ENCODE assay signal across 13 cellular contexts in genomic region chr3:115651089-115651488, GRCh38. TPM values are rescaled to one million over a fixed set of nuclear protein-coding genes. Genes with fewer than 3 reads are reported as not detected.
DNase-seq lines count a peak whose midpoint lies in the region; ATAC-seq and TF ChIP-seq lines count a peak whose summit lies in the region.
"Had no signal": no experiment of that assay in that cellular context is flagged by ENCODE, and none has a peak within 500 bp of the region (broad histone marks: within the 10 kb centered on the region; RNA-seq: fewer than 3 reads in every experiment).

No MANE protein-coding gene starts in this region.

- CTCF ChIA-PET in WTC11 (lab: Charles Lee): no interaction called here

- TF ChIP-seq POLR2A in lower leg skin (IDR thresholded peaks at IDR 0.05): no peak

- no peaks in the 10 kb centered on the region for H3K9me3 ChIP-seq in BE2C

- TF ChIP-seq CTCF in lower leg skin (IDR thresholded peaks at IDR 0.05) (no peak), BE2C (IDR thresholded peaks at IDR 0.05; ENCODE audit: low read depth, low read length) (no peak), WTC11 (IDR thresholded peaks at IDR 0.05) (no peak)

- no peaks in the 10 kb centered on the region for H3K36me3 ChIP-seq in BE2C

- H3K4me1 Mint-ChIP-seq in memory B cell (peaks cover 21% of the 10 kb centered on the region), WTC11 (peaks cover 6% of the 10 kb centered on the region)
- H3K4me1 Mint-ChIP-seq: CD8-positive, alpha-beta memory T cell had no signal

- 85 to 92% methylated on average over 1 of the region's 1 CpG for WGBS in lower leg skin, 2 donors

- intact Hi-C loops in lower leg skin (cut with DNase I; ENCODE audit: low total_unique reads): no loop called here

- H3K27ac Mint-ChIP-seq in memory B cell: no peak overlapping the region
- no peak overlapping the region for H3K27ac Mint-ChIP-seq in WTC11
- H3K27ac Mint-ChIP-seq: activated naive CD4-positive, alpha-beta T cell treated with anti-CD3 and anti-CD28 coated beads, Interleukin-2, amount 10 ng/mL, durations not matched to agents 7 days and 5 days had no signal

- POLR2A ChIA-PET in WTC11 (lab: Charles Lee): no interaction called here

- no peaks in the 10 kb centered on the region for H3K27me3 ChIP-seq in BE2C

- H3K4me1 ChIP-seq in BE2C: peaks cover 15% of the 10 kb centered on the region

- H3K27me3 Mint-ChIP-seq in memory B cell (no peaks in the 10 kb centered on the region), WTC11 (ENCODE audit: low read depth) (no peaks in the 10 kb centered on the region)

- H3K4me3 ChIP-seq in lower leg skin (ENCODE audit: low read depth, poor library complexity, severe bottlenecking): no peak overlapping the region
- no peak overlapping the region for H3K4me3 ChIP-seq in BE2C (ENCODE audit: low read depth, low read length)

- H3K36me3 Mint-ChIP-seq in memory B cell (no peaks in the 10 kb centered on the region), WTC11 (no peaks in the 10 kb centered on the region)
- H3K36me3 Mint-ChIP-seq: activated naive CD4-positive, alpha-beta T cell treated with anti-CD3 and anti-CD28 coated beads, Interleukin-2, amount 10 ng/mL, durations not matched to agents 7 days and 5 days had no signal

- ATAC-seq in GM19328 (IDR thresholded peaks at IDR 0.05; ENCODE audit: unreplicated experiment) (peak; percentile 50), HG02798 (IDR thresholded peaks at IDR 0.05; ENCODE audit: poor library complexity, unreplicated experiment) (peak; percentile 50), HG03520 (IDR thresholded peaks at IDR 0.05; ENCODE audit: unreplicated experiment) (peak; percentile 71), memory B cell (ENCODE audit: low read depth) (peak; percentile 60), WTC11 (no peak)
- ATAC-seq: SK-N-SH treated with all-trans-retinoic acid at 6 μM for 48 hours had no signal

- DNase-seq in memory B cell (ENCODE audit: low spot score in 2 of 2) (no peak), lower leg skin (ENCODE audit: low spot score in 2 of 2) (no peak), BE2C (no peak), AG08395 (ENCODE audit: low spot score) (no peak), WTC11 (ENCODE audit: low spot score) (no peak)
- DNase-seq: activated CD4-positive, alpha-beta T cell treated with anti-CD3 and anti-CD28 coated beads, Interleukin-2, amount 50 U/mL, for 48 hours; activated naive CD4-positive, alpha-beta T cell treated with anti-CD3 and anti-CD28 coated beads, Interleukin-2, amount 10 ng/mL, durations not matched to agents 7 days and 5 days; CD8-positive, alpha-beta memory T cell had no signal

- peak overlapping the region; percentile 8 for H3K4me3 Mint-ChIP-seq in memory B cell
- no peak overlapping the region for H3K4me3 Mint-ChIP-seq in WTC11
- H3K4me3 Mint-ChIP-seq: activated naive CD4-positive, alpha-beta T cell treated with anti-CD3 and anti-CD28 coated beads, Interleukin-2, amount 10 ng/mL, durations not matched to agents 7 days and 5 days; CD8-positive, alpha-beta memory T cell had no signal

- H3K9me3 Mint-ChIP-seq in memory B cell: no peaks in the 10 kb centered on the region
- no peaks in the 10 kb centered on the region for H3K9me3 Mint-ChIP-seq in WTC11
- H3K9me3 Mint-ChIP-seq: activated naive CD4-positive, alpha-beta T cell treated with anti-CD3 and anti-CD28 coated beads, Interleukin-2, amount 10 ng/mL, durations not matched to agents 7 days and 5 days; CD8-positive, alpha-beta memory T cell had no signal

TF ChIP-seq in WTC11, 78 proteins besides CTCF, POLR2A, EP300 and RAD21 (continues in another document):
- TF ChIP-seq GRHL2 (CRISPR knock-in tag; IDR thresholded peaks at IDR 0.05; ENCODE audit: insufficient replicate concordance, severe bottlenecking) (no peak), ZNF121 (CRISPR knock-in tag; IDR thresholded peaks at IDR 0.05) (no peak), EMX1 (CRISPR knock-in tag; IDR thresholded peaks at IDR 0.05) (no peak), ZBTB21 (CRISPR knock-in tag; IDR thresholded peaks at IDR 0.05; ENCODE audit: borderline replicate concordance) (no peak), IRF1 (CRISPR knock-in tag; IDR thresholded peaks at IDR 0.05) (no peak), NFATC4 (CRISPR knock-in tag; IDR thresholded peaks at IDR 0.05) (no peak), PREB (CRISPR knock-in tag; IDR thresholded peaks at IDR 0.05; ENCODE audit: borderline replicate concordance) (no peak), AFF4 (CRISPR knock-in tag; IDR thresholded peaks at IDR 0.05; ENCODE audit: borderline replicate concordance) (no peak)
- TF ChIP-seq, protein P1, sequence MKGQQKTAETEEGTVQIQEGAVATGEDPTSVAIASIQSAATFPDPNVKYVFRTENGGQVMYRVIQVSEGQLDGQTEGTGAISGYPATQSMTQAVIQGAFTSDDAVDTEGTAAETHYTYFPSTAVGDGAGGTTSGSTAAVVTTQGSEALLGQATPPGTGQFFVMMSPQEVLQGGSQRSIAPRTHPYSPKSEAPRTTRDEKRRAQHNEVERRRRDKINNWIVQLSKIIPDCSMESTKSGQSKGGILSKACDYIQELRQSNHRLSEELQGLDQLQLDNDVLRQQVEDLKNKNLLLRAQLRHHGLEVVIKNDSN (CRISPR knock-in tag; IDR thresholded peaks at IDR 0.05): no peak
- TF ChIP-seq, protein P2, sequence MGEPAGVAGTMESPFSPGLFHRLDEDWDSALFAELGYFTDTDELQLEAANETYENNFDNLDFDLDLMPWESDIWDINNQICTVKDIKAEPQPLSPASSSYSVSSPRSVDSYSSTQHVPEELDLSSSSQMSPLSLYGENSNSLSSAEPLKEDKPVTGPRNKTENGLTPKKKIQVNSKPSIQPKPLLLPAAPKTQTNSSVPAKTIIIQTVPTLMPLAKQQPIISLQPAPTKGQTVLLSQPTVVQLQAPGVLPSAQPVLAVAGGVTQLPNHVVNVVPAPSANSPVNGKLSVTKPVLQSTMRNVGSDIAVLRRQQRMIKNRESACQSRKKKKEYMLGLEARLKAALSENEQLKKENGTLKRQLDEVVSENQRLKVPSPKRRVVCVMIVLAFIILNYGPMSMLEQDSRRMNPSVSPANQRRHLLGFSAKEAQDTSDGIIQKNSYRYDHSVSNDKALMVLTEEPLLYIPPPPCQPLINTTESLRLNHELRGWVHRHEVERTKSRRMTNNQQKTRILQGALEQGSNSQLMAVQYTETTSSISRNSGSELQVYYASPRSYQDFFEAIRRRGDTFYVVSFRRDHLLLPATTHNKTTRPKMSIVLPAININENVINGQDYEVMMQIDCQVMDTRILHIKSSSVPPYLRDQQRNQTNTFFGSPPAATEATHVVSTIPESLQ (CRISPR knock-in tag; IDR thresholded peaks at IDR 0.05): no peak
- TF ChIP-seq, protein P3, sequence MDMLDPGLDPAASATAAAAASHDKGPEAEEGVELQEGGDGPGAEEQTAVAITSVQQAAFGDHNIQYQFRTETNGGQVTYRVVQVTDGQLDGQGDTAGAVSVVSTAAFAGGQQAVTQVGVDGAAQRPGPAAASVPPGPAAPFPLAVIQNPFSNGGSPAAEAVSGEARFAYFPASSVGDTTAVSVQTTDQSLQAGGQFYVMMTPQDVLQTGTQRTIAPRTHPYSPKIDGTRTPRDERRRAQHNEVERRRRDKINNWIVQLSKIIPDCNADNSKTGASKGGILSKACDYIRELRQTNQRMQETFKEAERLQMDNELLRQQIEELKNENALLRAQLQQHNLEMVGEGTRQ (CRISPR knock-in tag; IDR thresholded peaks at IDR 0.05): no peak

RNA-seq across cellular contexts. Expression of gene GAP43, which starts 27.8 kb away (rescaled TPM):
- total RNA-seq in lower leg skin (under 1 TPM in 1 of 4 donors, not detected in 3; 0.13 TPM), WTC11 (2021) (16.8 to 19.9 TPM (median 17.2 TPM) in 3 replicates)
- 175 TPM for polyA plus RNA-seq in BE2C (2012; ENCODE audit: insufficient read depth, insufficient read length, low read depth)
- total RNA-seq: CD8-positive, alpha-beta memory T cell; renal cortical epithelial cell had no signal
- polyA plus RNA-seq: CD8-positive, alpha-beta memory T cell had no signal

Comparison
In these comparisons a context has a peak if more than half of its experiments do, and no peak if none do; other contexts are left out.
1. RNA of gene GAP43, which starts 27.8 kb away (total RNA-seq): 16.8 to 19.9 TPM in WTC11; 0.13 TPM in lower leg skin; every median in the first group is over 10 times any median in the second.